3 cellular contexts compared by ENCODE assay signal in the genomic region with DNA sequence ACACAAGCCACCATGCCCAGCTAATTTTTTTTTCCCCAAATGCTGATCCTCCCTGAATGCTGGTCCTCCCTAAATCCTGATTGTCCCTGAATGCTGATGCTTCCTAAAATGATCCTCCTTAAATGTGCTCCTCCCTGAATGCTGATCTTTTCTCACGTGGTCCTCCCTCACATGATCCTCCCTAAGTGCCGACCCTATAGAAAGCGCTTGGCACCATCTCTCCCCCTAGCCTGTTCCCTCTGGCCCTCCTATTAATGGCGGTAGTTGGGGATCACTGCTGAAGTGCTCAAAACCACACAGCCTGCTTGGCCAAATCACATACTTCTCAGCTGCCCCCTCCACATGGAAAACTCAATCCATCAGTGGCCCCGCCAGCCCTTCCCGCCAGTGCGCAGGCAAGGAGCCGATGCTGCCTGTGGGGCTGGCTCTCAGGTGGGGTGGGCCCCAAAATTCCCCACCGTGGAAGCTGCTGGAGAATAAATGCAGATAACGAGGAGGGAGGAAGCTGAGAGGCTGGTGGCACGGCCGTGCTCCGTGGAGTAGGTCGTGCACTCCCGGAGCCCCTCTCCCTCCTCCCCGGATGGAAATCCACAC.
TF ChIP-seq lines count a peak whose summit lies in the region.

No MANE protein-coding gene starts in this region.

TF ChIP-seq in GM23338, 12 proteins besides CTCF, POLR2A, EP300 and RAD21 (continues in another document):
- no peak for TF ChIP-seq ZNF462 (CRISPR knock-in tag; IDR thresholded peaks at IDR 0.05)
- no peak for TF ChIP-seq NANOG (IDR thresholded peaks at IDR 0.05; ENCODE audit: borderline replicate concordance)

TF ChIP-seq in H1, 55 proteins besides CTCF, POLR2A, EP300 and RAD21:
- TF ChIP-seq BACH1 (IDR thresholded peaks at IDR 0.05; ENCODE audit: low read length) (no peak), SIN3A (conservative IDR thresholded peaks at IDR 0.05 in 1 of 2, IDR thresholded peaks at IDR 0.05 in 1 of 2; ENCODE audit: low read depth in 1 of 2, low read length in 2 of 2) (no peak), POLR2AphosphoS5 (IDR thresholded peaks at IDR 0.05; ENCODE audit: low read depth, low read length) (no peak), BRCA1 (IDR thresholded peaks at IDR 0.05; ENCODE audit: low read depth, low read length) (no peak), HDAC6 (IDR thresholded peaks at IDR 0.05; ENCODE audit: low read depth, low read length) (no peak), CHD1 (IDR thresholded peaks at IDR 0.05; ENCODE audit: low read depth, low read length) (no peak)

TF ChIP-seq in SK-N-SH, 30 proteins besides CTCF, POLR2A, EP300 and RAD21:
- no peak for TF ChIP-seq POLR2AphosphoS5 (IDR thresholded peaks at IDR 0.05; ENCODE audit: low read depth, low read length)
- no peak for TF ChIP-seq RFX5 (IDR thresholded peaks at IDR 0.05; ENCODE audit: low read length)
- TF ChIP-seq ELF1 (IDR thresholded peaks at IDR 0.05) = no peak
- no peak for TF ChIP-seq FOSL2 (IDR thresholded peaks at IDR 0.05; ENCODE audit: borderline replicate concordance, low read depth)
- TF ChIP-seq FOXM1 (IDR thresholded peaks at IDR 0.05; ENCODE audit: low read depth) = no peak
